ENCODE assay signal across 17 cellular contexts in the genomic region with DNA sequence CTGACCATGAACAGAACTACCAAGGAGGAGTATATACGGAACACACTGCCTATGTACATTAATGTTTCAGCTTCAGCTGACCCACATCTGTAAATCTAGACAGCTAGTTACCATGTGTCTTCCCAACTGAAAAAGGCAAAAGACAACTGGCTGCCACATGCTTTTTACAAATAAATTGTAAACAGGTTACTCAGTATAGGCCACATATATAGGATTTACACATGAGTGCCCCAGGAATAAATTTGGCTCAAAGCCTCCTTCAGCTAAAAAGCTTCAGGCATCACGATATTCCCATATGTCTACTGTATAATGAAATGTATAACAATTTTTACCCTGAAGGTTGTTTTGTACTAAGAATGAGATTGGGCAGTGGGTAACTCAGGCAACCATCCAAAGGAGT.
DNase-seq lines count a peak whose midpoint lies in the region; ATAC-seq, FAIRE-seq and TF ChIP-seq lines count a peak whose summit lies in the region.
"Had no signal": no experiment of that assay in that cellular context is flagged by ENCODE, and none has a peak within 500 bp of the region (broad histone marks: within the 10 kb centered on the region; RNA-seq: fewer than 3 reads in every experiment).

No MANE protein-coding gene starts in this region.

- H3K4me3 Mint-ChIP-seq in nephron = no peak overlapping the region
- H3K4me3 Mint-ChIP-seq: CD14-positive monocyte; CD4-positive, alpha-beta memory T cell; GM23338; HFFc6; IgD-negative memory B cell had no signal

- CTCF ChIA-PET in PC-3 (lab: Charles Lee) = no interaction called here

- H3K9ac ChIP-seq in BLaER1 = no peak overlapping the region
- no peak overlapping the region for H3K9ac ChIP-seq in PC-3 (ENCODE audit: low read length)

- POLR2A ChIA-PET in PC-3 (lab: Charles Lee; ENCODE audit: unreplicated experiment) = no interaction called here

- H3K9me3 ChIP-seq in BLaER1 (no peaks in the 10 kb centered on the region), PC-3 (ENCODE audit: low read length) (no peaks in the 10 kb centered on the region)
- H3K9me3 ChIP-seq: BE2C had no signal

- no peak overlapping the region for H2AFZ ChIP-seq in PC-3 (ENCODE audit: low read length)
- H2AFZ ChIP-seq: GM23338 had no signal

- H3K79me2 ChIP-seq in PC-3 (ENCODE audit: low read length) = no peaks in the 10 kb centered on the region

- peaks cover 8% of the 10 kb centered on the region for H3K4me1 Mint-ChIP-seq in nephron
- H3K4me1 Mint-ChIP-seq: CD14-positive monocyte; CD4-positive, alpha-beta memory T cell had no signal

- H3K27me3 Mint-ChIP-seq in nephron (ENCODE audit: low read depth) = no peaks in the 10 kb centered on the region

- H3K4me1 ChIP-seq in BLaER1 (peaks cover 12% of the 10 kb centered on the region), PC-3 (ENCODE audit: insufficient read depth, low read length) (peaks cover 25% of the 10 kb centered on the region)
- H3K4me1 ChIP-seq: BE2C had no signal

- peak overlapping the region; percentile 31 for H3K4me2 ChIP-seq in BLaER1
- no peak overlapping the region for H3K4me2 ChIP-seq in PC-3 (ENCODE audit: low read length)
- H3K4me2 ChIP-seq: GM23338 had no signal

- H4K20me1 ChIP-seq in BLaER1 (no peaks in the 10 kb centered on the region), PC-3 (ENCODE audit: low read length) (no peaks in the 10 kb centered on the region)

- H3K27me3 ChIP-seq in BLaER1 = no peaks in the 10 kb centered on the region
- no peaks in the 10 kb centered on the region for H3K27me3 ChIP-seq in PC-3 (ENCODE audit: low read length)
- H3K27me3 ChIP-seq: BE2C had no signal

- BruUV-seq in PC-3 (replicated peaks; lab: Mats Ljungman, UMichigan) = no TSS peak

- no peak for ATAC-seq in PC-3
- no peak for ATAC-seq in GM18870 (IDR thresholded peaks at IDR 0.05; ENCODE audit: unreplicated experiment)
- ATAC-seq: GM23338 had no signal

- no peak overlapping the region for H3K27ac ChIP-seq in BLaER1
- H3K27ac ChIP-seq in PC-3 (ENCODE audit: low read length) = no peak overlapping the region

- H3K36me3 ChIP-seq in BLaER1 (no peaks in the 10 kb centered on the region), PC-3 (ENCODE audit: low read depth, low read length) (no peaks in the 10 kb centered on the region)
- H3K36me3 ChIP-seq: BE2C had no signal

- peak; percentile 65 for DNase-seq in HFF-Myc (ENCODE audit: extremely low read depth, low read depth)
- DNase-seq in PC-3 = peak; percentile 51
- DNase-seq in GM19239 (ENCODE audit: insufficient read length, low spot score) = no peak
- DNase-seq: BE2C; CD4-positive, alpha-beta memory T cell; HCEC 1CT; HFFc6; KBM-7 had no signal

- H3K36me3 Mint-ChIP-seq in nephron (ENCODE audit: low read depth) = no peaks in the 10 kb centered on the region
- H3K36me3 Mint-ChIP-seq: CD14-positive monocyte; CD4-positive, alpha-beta memory T cell; IgD-negative memory B cell had no signal

- TF ChIP-seq CTCF in HFF-Myc (IDR thresholded peaks at IDR 0.05; ENCODE audit: low read depth, low read length, missing control alignments) (no peak), PC-3 (conservative IDR thresholded peaks at IDR 0.05; ENCODE audit: low read depth, low read length) (no peak), nephron (IDR thresholded peaks at IDR 0.05; ENCODE audit: unreplicated experiment in 3 of 3) (no peak)

- H3K27ac Mint-ChIP-seq in nephron = peak overlapping the region in 2 of 3 experiments; percentile 23 to 35
- H3K27ac Mint-ChIP-seq: CD14-positive monocyte; CD4-positive, alpha-beta memory T cell; GM23338; HFFc6; IgD-negative memory B cell had no signal

- no peaks in the 10 kb centered on the region for H3K9me3 Mint-ChIP-seq in nephron
- H3K9me3 Mint-ChIP-seq: GM23338, HFFc6 had no signal

- intact Hi-C loops in PC-3 (cut with micrococcal nuclease) = no loop called here

- H3K4me3 ChIP-seq in BLaER1 (no peak overlapping the region), HFF-Myc (replicated peaks; ENCODE audit: low read depth, low read length) (no peak overlapping the region), PC-3 (ENCODE audit: low read length) (no peak overlapping the region)
- H3K4me3 ChIP-seq: GM23338 had no signal

- no peak for FAIRE-seq in GM19239 (lab: Jason Lieb, UNC)
- FAIRE-seq: G401.6, GM12891, H54 had no signal

- no peaks in the 10 kb centered on the region for H3F3A ChIP-seq in PC-3 (ENCODE audit: low read length, unreplicated experiment)

- no peaks in the 10 kb centered on the region for H3K9me2 ChIP-seq in PC-3 (replicated peaks; ENCODE audit: low read length)
